8 cellular contexts compared by ENCODE assay signal in genomic region chr1:1917995-1918900, GRCh38. TPM values are rescaled to one million over a fixed set of nuclear protein-coding genes. Genes with fewer than 3 reads are reported as not detected.
DNase-seq lines count a peak whose midpoint lies in the region; ATAC-seq, FAIRE-seq and TF ChIP-seq lines count a peak whose summit lies in the region.

No MANE protein-coding gene starts in this region.

- WGBS in liver = 46% methylated on average over 46 of the region's 46 CpGs
- WGBS in thymus = 50% methylated on average over 46 of the region's 46 CpGs

- no peak for DNase-seq in activated CD4-positive, alpha-beta T cell treated with anti-CD3 and anti-CD28 coated beads for 36 hours
- DNase-seq in activated CD4-positive, alpha-beta T cell treated with anti-CD3 and anti-CD28 coated beads, Interleukin-2, amount 50 U/mL, for 1 hour = no peak
- DNase-seq in astrocyte (ENCODE audit: low read depth) (no peak), T1000 (lab: John Stamatoyannopoulos, UW) (no peak), OCI-M1 (lab: John Stamatoyannopoulos, UW) (no peak)

- H3K4me1 ChIP-seq in astrocyte (ENCODE audit: insufficient read depth, low read length) = peaks cover 6% of the 10 kb centered on the region
- H3K4me1 ChIP-seq in liver (ENCODE audit: control insufficient read depth in 4 of 4, insufficient read depth in 4 of 4, low read length in 3 of 4) = peaks cover 17 to 28% (median 23%) of the 10 kb centered on the region in 4 donors
- H3K4me1 ChIP-seq in thymus (ENCODE audit: control insufficient read depth, insufficient read depth, low read length) = peaks cover 11% of the 10 kb centered on the region

- ATAC-seq in activated CD4-positive, alpha-beta T cell treated with anti-CD3 and anti-CD28 coated beads for 36 hours = no peak
- ATAC-seq in GM21619 (IDR thresholded peaks at IDR 0.05; ENCODE audit: unreplicated experiment) = no peak

- peak overlapping the region; percentile 84 for H3K4me2 ChIP-seq in astrocyte (ENCODE audit: low read length)

- H3K9me3 ChIP-seq in astrocyte (ENCODE audit: insufficient read depth, low read depth, low read length) = no peaks in the 10 kb centered on the region
- no peaks in the 10 kb centered on the region for H3K9me3 ChIP-seq in liver (ENCODE audit: control insufficient read depth in 4 of 4, low read length in 3 of 4)
- peaks cover 2% of the 10 kb centered on the region for H3K9me3 ChIP-seq in thymus (ENCODE audit: control insufficient read depth)

- H3K4me3 ChIP-seq in astrocyte (ENCODE audit: insufficient read depth, low read depth, low read length) (no peak overlapping the region), liver (ENCODE audit: low read depth in 1 of 3, low read length in 3 of 3) (peak overlapping the region in 2 of 3 donors; percentile 13 to 56), thymus (ENCODE audit: low read length) (peak overlapping the region; percentile 58)

- no peaks in the 10 kb centered on the region for H4K20me1 ChIP-seq in astrocyte (ENCODE audit: insufficient read depth, low read length)

- no peak for FAIRE-seq in astrocyte (lab: Jason Lieb, UNC)

- no peak for TF ChIP-seq CTCF in astrocyte (IDR thresholded peaks at IDR 0.05; ENCODE audit: insufficient read depth, low read depth, low read length)
- no peak for TF ChIP-seq CTCF in liver (IDR thresholded peaks at IDR 0.05; ENCODE audit: low read depth, low read length, missing input control)

- H2AFZ ChIP-seq in astrocyte (ENCODE audit: low read depth, low read length) = peak overlapping the region; percentile 63

- no peaks in the 10 kb centered on the region for H3K9me3 Mint-ChIP-seq in activated CD4-positive, alpha-beta T cell treated with anti-CD3 and anti-CD28 coated beads for 36 hours (ENCODE audit: low read depth)
- no peaks in the 10 kb centered on the region for H3K9me3 Mint-ChIP-seq in astrocyte (ENCODE audit: unreplicated experiment)

- intact Hi-C loops in activated CD4-positive, alpha-beta T cell treated with anti-CD3 and anti-CD28 coated beads for 36 hours (cut with DNase I, micrococcal nuclease) = loop anchor here in 1 of 2 experiments (2.0 kb wide), 1 partner anchor 447 kb away; the partner anchor contains the start of gene ATAD3B

- H3K27me3 ChIP-seq in astrocyte (ENCODE audit: insufficient read depth, low read length) (no peaks in the 10 kb centered on the region), liver (ENCODE audit: control insufficient read depth in 4 of 4, insufficient read depth in 4 of 4, low read length in 3 of 4) (no peaks in the 10 kb centered on the region), thymus (ENCODE audit: control insufficient read depth, insufficient read depth) (peaks cover 3% of the 10 kb centered on the region)

- no peak overlapping the region for H3K27ac Mint-ChIP-seq in activated CD4-positive, alpha-beta T cell treated with anti-CD3 and anti-CD28 coated beads for 36 hours
- no peak overlapping the region for H3K27ac Mint-ChIP-seq in astrocyte (ENCODE audit: unreplicated experiment)

- peaks cover 4% of the 10 kb centered on the region for H3K4me1 Mint-ChIP-seq in activated CD4-positive, alpha-beta T cell treated with anti-CD3 and anti-CD28 coated beads for 36 hours
- H3K4me1 Mint-ChIP-seq in astrocyte (ENCODE audit: low read depth, unreplicated experiment) = no peaks in the 10 kb centered on the region

- POLR2A ChIA-PET in activated CD4-positive, alpha-beta T cell treated with anti-CD3 and anti-CD28 coated beads for 36 hours (lab: Charles Lee) = no interaction called here

- TF ChIP-seq RAD21 in liver (IDR thresholded peaks at IDR 0.05) = no peak

- CTCF ChIA-PET in activated CD4-positive, alpha-beta T cell treated with anti-CD3 and anti-CD28 coated beads for 36 hours (lab: Charles Lee) = interaction anchor here (2.0 kb wide), 1 partner anchor 9 kb away, joined by 7 read pairs; no protein-coding TSS in a partner anchor

- H3K27ac ChIP-seq in astrocyte (ENCODE audit: low read depth, low read length) = no peak overlapping the region
- peak overlapping the region in 1 of 2 donors; percentile 46 for H3K27ac ChIP-seq in liver (ENCODE audit: low read depth in 1 of 2, low read length in 2 of 2)
- H3K27ac ChIP-seq in thymus (ENCODE audit: low read depth) = no peak overlapping the region

- H3K79me2 ChIP-seq in astrocyte (ENCODE audit: insufficient read depth, low read length) = no peaks in the 10 kb centered on the region

- H3K36me3 ChIP-seq in astrocyte (ENCODE audit: insufficient read depth, low read length) (no peaks in the 10 kb centered on the region), liver (ENCODE audit: control insufficient read depth in 4 of 4, insufficient read depth in 3 of 4, low read depth in 1 of 4, low read length in 3 of 4) (no peaks in the 10 kb centered on the region), thymus (ENCODE audit: control insufficient read depth, insufficient read depth) (no peaks in the 10 kb centered on the region)

- H3K36me3 Mint-ChIP-seq in activated CD4-positive, alpha-beta T cell treated with anti-CD3 and anti-CD28 coated beads for 36 hours (ENCODE audit: low read depth) = no peaks in the 10 kb centered on the region
- no peaks in the 10 kb centered on the region for H3K36me3 Mint-ChIP-seq in astrocyte (ENCODE audit: low read depth, unreplicated experiment)

- H3K9ac ChIP-seq in astrocyte (ENCODE audit: low read length) (no peak overlapping the region), liver (ENCODE audit: low read depth in 1 of 2, low read length in 2 of 2) (no peak overlapping the region)

- H3K27me3 Mint-ChIP-seq in activated CD4-positive, alpha-beta T cell treated with anti-CD3 and anti-CD28 coated beads for 36 hours = peaks cover 2% of the 10 kb centered on the region
- H3K27me3 Mint-ChIP-seq in astrocyte (ENCODE audit: low read depth, unreplicated experiment) = peaks cover 26% of the 10 kb centered on the region

- H3K4me3 Mint-ChIP-seq in activated CD4-positive, alpha-beta T cell treated with anti-CD3 and anti-CD28 coated beads for 36 hours = peak overlapping the region; percentile 39
- H3K4me3 Mint-ChIP-seq in astrocyte (ENCODE audit: unreplicated experiment) = no peak overlapping the region

TF ChIP-seq in liver, 16 proteins besides CTCF, POLR2A, EP300 and RAD21:
- no peak for TF ChIP-seq MAX (IDR thresholded peaks at IDR 0.05)
- no peak for TF ChIP-seq ZBTB33 (IDR thresholded peaks at IDR 0.05)
- no peak for TF ChIP-seq REST (IDR thresholded peaks at IDR 0.05)
- TF ChIP-seq JUND (IDR thresholded peaks at IDR 0.05) = no peak

RNA-seq across cellular contexts. Expression of gene TMEM52, which starts 0.8 kb away (rescaled TPM):
- 1 to 10 TPM in 1 of 2 experiments, under 1 TPM in 1; 0.88 to 1.1 TPM for total RNA-seq in activated CD4-positive, alpha-beta T cell treated with anti-CD3 and anti-CD28 coated beads for 36 hours
- total RNA-seq in astrocyte (0.84 and 1.4 TPM in 2 replicates), liver (1 to 10 TPM; 2.6 to 2.7 TPM)
- polyA plus RNA-seq in liver (10 to 100 TPM in 1 of 2 donors, 1 to 10 TPM in 1; 3.2 to 13.1 TPM), thymus (0.94 TPM)

RNA-seq across cellular contexts. Expression of gene CALML6, which starts 3.2 kb away (rescaled TPM):
- total RNA-seq in activated CD4-positive, alpha-beta T cell treated with anti-CD3 and anti-CD28 coated beads for 36 hours = under 1 TPM; 0.21 to 0.81 TPM
- total RNA-seq in astrocyte (0.91 and 1.4 TPM in 2 replicates), liver (under 1 TPM; 0.47 to 0.67 TPM)
- polyA plus RNA-seq in liver (under 1 TPM in 1 of 2 donors, not detected in 1; 0.15 TPM), thymus (7.1 TPM)

RNA-seq across cellular contexts. Expression of gene GNB1, which starts 27.4 kb away (rescaled TPM):
- 100 to 1,000 TPM; 347 to 669 TPM for total RNA-seq in activated CD4-positive, alpha-beta T cell treated with anti-CD3 and anti-CD28 coated beads for 36 hours
- total RNA-seq in astrocyte (583 and 602 TPM in 2 replicates), liver (10 to 100 TPM; 51.5 to 54.0 TPM)
- polyA plus RNA-seq in liver (10 to 100 TPM; 22.3 to 68.5 TPM), thymus (123 TPM)

Comparison
In these comparisons a context has a peak if more than half of its experiments do, and no peak if none do; other contexts are left out.
1. RNA of gene GNB1, which starts 27.4 kb away (total RNA-seq): 347 to 669 TPM in activated CD4-positive, alpha-beta T cell treated with anti-CD3 and anti-CD28 coated beads for 36 hours and 583 to 602 TPM in astrocyte; 51.5 to 54.0 TPM in liver; every median in the first group is over 4 times any median in the second.